In the genomic region with DNA sequence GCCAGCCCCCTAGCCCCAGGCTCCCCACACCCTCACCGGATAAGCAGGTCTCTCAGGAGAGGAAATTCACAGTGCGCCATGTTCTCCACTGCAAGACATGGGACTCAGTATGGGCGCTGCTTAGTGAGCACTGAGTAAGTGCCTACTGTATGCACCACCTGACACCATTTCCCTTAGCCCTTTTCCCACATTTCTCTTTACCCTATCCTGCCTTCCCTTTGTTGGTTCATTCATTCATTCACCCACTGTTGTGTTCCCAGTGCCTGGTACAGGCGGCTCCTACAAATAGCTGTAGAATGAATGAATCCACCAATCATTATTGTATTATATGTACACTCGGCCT, we compare ENCODE assay signal across 2 cellular contexts.
TF ChIP-seq lines count a peak whose summit lies in the region.

No MANE protein-coding gene starts in this region.

TF ChIP-seq in K562, 482 proteins besides CTCF, POLR2A, EP300 and RAD21:
- no peak for TF ChIP-seq PML (IDR thresholded peaks at IDR 0.05; ENCODE audit: low read length)
- TF ChIP-seq ZKSCAN8 (CRISPR knock-in tag; IDR thresholded peaks at IDR 0.05), result peak; percentile 58; the same call in 1 of the 2 replicates

TF ChIP-seq in GM23338, 12 proteins besides CTCF, POLR2A, EP300 and RAD21:
- TF ChIP-seq ETS1 (IDR thresholded peaks at IDR 0.05), result no peak
- no peak for TF ChIP-seq EZH2phosphoT487 (IDR thresholded peaks at IDR 0.05; ENCODE audit: unreplicated experiment)
- TF ChIP-seq JUNB (IDR thresholded peaks at IDR 0.05; ENCODE audit: unreplicated experiment), result no peak
- TF ChIP-seq EZH2 (IDR thresholded peaks at IDR 0.05; ENCODE audit: low read depth, unreplicated experiment), result no peak
- TF ChIP-seq, protein P1, sequence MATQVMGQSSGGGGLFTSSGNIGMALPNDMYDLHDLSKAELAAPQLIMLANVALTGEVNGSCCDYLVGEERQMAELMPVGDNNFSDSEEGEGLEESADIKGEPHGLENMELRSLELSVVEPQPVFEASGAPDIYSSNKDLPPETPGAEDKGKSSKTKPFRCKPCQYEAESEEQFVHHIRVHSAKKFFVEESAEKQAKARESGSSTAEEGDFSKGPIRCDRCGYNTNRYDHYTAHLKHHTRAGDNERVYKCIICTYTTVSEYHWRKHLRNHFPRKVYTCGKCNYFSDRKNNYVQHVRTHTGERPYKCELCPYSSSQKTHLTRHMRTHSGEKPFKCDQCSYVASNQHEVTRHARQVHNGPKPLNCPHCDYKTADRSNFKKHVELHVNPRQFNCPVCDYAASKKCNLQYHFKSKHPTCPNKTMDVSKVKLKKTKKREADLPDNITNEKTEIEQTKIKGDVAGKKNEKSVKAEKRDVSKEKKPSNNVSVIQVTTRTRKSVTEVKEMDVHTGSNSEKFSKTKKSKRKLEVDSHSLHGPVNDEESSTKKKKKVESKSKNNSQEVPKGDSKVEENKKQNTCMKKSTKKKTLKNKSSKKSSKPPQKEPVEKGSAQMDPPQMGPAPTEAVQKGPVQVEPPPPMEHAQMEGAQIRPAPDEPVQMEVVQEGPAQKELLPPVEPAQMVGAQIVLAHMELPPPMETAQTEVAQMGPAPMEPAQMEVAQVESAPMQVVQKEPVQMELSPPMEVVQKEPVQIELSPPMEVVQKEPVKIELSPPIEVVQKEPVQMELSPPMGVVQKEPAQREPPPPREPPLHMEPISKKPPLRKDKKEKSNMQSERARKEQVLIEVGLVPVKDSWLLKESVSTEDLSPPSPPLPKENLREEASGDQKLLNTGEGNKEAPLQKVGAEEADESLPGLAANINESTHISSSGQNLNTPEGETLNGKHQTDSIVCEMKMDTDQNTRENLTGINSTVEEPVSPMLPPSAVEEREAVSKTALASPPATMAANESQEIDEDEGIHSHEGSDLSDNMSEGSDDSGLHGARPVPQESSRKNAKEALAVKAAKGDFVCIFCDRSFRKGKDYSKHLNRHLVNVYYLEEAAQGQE (IDR thresholded peaks at IDR 0.05; ENCODE audit: unreplicated experiment), result no peak
- no peak for TF ChIP-seq NANOG (IDR thresholded peaks at IDR 0.05; ENCODE audit: borderline replicate concordance)
- TF ChIP-seq STAT1 (IDR thresholded peaks at IDR 0.05; ENCODE audit: unreplicated experiment), result no peak
- TF ChIP-seq ZNF462 (CRISPR knock-in tag; IDR thresholded peaks at IDR 0.05), result no peak
- no peak for TF ChIP-seq CREB1 (CRISPR knock-in tag; IDR thresholded peaks at IDR 0.05; ENCODE audit: low read depth)
- no peak for TF ChIP-seq ZNF114 (CRISPR knock-in tag; IDR thresholded peaks at IDR 0.05)
- no peak for TF ChIP-seq POLR2AphosphoS5 (IDR thresholded peaks at IDR 0.05; ENCODE audit: low read depth)
- TF ChIP-seq ZNF331 (CRISPR knock-in tag; IDR thresholded peaks at IDR 0.05; ENCODE audit: low read depth), result no peak
TF ChIP-seq in GM23338: peak in this region for 0.
